In genomic region chr3:14791343-14791945, GRCh38 we compare ENCODE assay signal across 8 cellular contexts. TPM values are rescaled to one million over a fixed set of nuclear protein-coding genes. Genes with fewer than 3 reads are reported as not detected.
DNase-seq lines count a peak whose midpoint lies in the region; ATAC-seq and TF ChIP-seq lines count a peak whose summit lies in the region.

No MANE protein-coding gene starts in this region.

- H3K9me2 ChIP-seq in HCT116 (ENCODE audit: insufficient read depth) (no peaks in the 10 kb centered on the region), PC-9 (ENCODE audit: insufficient read depth) (no peaks in the 10 kb centered on the region)

- no peaks in the 10 kb centered on the region for H3K9me3 Mint-ChIP-seq in activated naive CD4-positive, alpha-beta T cell treated with anti-CD3 and anti-CD28 coated beads for 36 hours

- RAD21 ChIA-PET in HCT116 (lab: Charles Lee; ENCODE audit: low non-redundant PET in 1 of 2, low total read pairs in 2 of 2, uncharacterized antibody in 2 of 2, unreplicated experiment in 2 of 2) = interaction anchor here (1.1 to 2.2 kb wide), 3 partner anchors 129 to 130 kb away, joined by 3 to 9 read pairs (median 8); no protein-coding TSS in a partner anchor

- no peak overlapping the region for H3K27ac Mint-ChIP-seq in activated naive CD4-positive, alpha-beta T cell treated with anti-CD3 and anti-CD28 coated beads for 36 hours

- H3K27me3 ChIP-seq in HCT116 (ENCODE audit: insufficient read depth, low read length) (no peaks in the 10 kb centered on the region), PC-9 (ENCODE audit: insufficient read depth, low read depth) (no peaks in the 10 kb centered on the region)

- H3K4me1 Mint-ChIP-seq in activated naive CD4-positive, alpha-beta T cell treated with anti-CD3 and anti-CD28 coated beads for 36 hours (ENCODE audit: low read depth) = no peaks in the 10 kb centered on the region

- peaks cover 9% of the 10 kb centered on the region for H3K27me3 Mint-ChIP-seq in activated naive CD4-positive, alpha-beta T cell treated with anti-CD3 and anti-CD28 coated beads for 36 hours (ENCODE audit: low read depth)

- POLR2A ChIA-PET in HCT116 (lab: Charles Lee) (no interaction called here), PC-9 (lab: Charles Lee; ENCODE audit: unreplicated experiment) (no interaction called here)

- H3K4me3 ChIP-seq in AG10803 (ENCODE audit: low read length) (no peak overlapping the region), HCT116 (replicated peaks in 1 of 2; ENCODE audit: low read depth in 1 of 2, low read length in 2 of 2) (peak overlapping the region; percentile 47 to 53), PC-9 (no peak overlapping the region)

- H3K4me1 ChIP-seq in HCT116 (ENCODE audit: control insufficient read depth in 1 of 2, insufficient read depth in 2 of 2, low read length in 2 of 2) (peaks cover 0 to 8% of the 10 kb centered on the region in 2 experiments; a peak in 1 of 4 replicates), PC-9 (replicated peaks; ENCODE audit: insufficient read depth) (no peaks in the 10 kb centered on the region)

- H2AFZ ChIP-seq in HCT116 (ENCODE audit: low read depth, low read length, poor library complexity, severe bottlenecking) = peak overlapping the region; percentile 95
- H2AFZ ChIP-seq in PC-9 = no peak overlapping the region

- TF ChIP-seq RAD21 in HCT116 (IDR thresholded peaks at IDR 0.05; ENCODE audit: low read depth) = peak; percentile 94

- DNase-seq in AG10803 (ENCODE audit: low read depth) (peak; percentile 15), HCT116 (ENCODE audit: low read depth, low spot score) (peak; percentile 37), PC-9 (peak in 1 of 2 experiments; percentile 48), left ventricle myocardium superior (peak; percentile 76)
- DNase-seq in activated naive CD4-positive, alpha-beta T cell treated with anti-CD3 and anti-CD28 coated beads for 36 hours = peak; percentile 79
- DNase-seq in stimulated activated CD4-positive, alpha-beta T cell treated with anti-CD3 and anti-CD28 coated beads, Interleukin-12 subunit alpha, Interleukin-12 subunit beta, amount 100 ng/mL, for 24 hours (ENCODE audit: low read depth in 2 of 2) = peak; percentile 7 to 43
- DNase-seq in activated CD4-positive, CD25-positive, alpha-beta regulatory T cell (lab: John Stamatoyannopoulos, UW) = no peak

- TF ChIP-seq POLR2A in HCT116 (IDR thresholded peaks at IDR 0.05; ENCODE audit: borderline replicate concordance, extremely low read depth, insufficient read depth, insufficient read length) = no peak

- no peak overlapping the region for H3K4me3 Mint-ChIP-seq in activated naive CD4-positive, alpha-beta T cell treated with anti-CD3 and anti-CD28 coated beads for 36 hours

- H3K9ac ChIP-seq in HCT116 (ENCODE audit: low read length) = no peak overlapping the region; the same call in 1 of the 2 replicates

- no peaks in the 10 kb centered on the region for H3F3A ChIP-seq in PC-9 (ENCODE audit: insufficient read depth, low read depth)

- peak overlapping the region; percentile 67 for H3K4me2 ChIP-seq in HCT116 (ENCODE audit: low read length)
- peak overlapping the region; percentile 25; the same call in 1 of the 2 replicates for H3K4me2 ChIP-seq in PC-9

- TF ChIP-seq CTCF in AG10803 (conservative IDR thresholded peaks at IDR 0.05; ENCODE audit: low read length) = peak; percentile 53
- peak; percentile 88 to 93 (median 88) for TF ChIP-seq CTCF in HCT116 (IDR thresholded peaks at IDR 0.05 in 2 of 3, conservative IDR thresholded peaks at IDR 0.05 in 1 of 3; ENCODE audit: borderline replicate concordance in 1 of 3, insufficient read depth in 1 of 3, low read depth in 2 of 3, low read length in 2 of 3)
- TF ChIP-seq CTCF in PC-9 (conservative IDR thresholded peaks at IDR 0.05) = peak; percentile 81

- no peaks in the 10 kb centered on the region for H3K9me3 ChIP-seq in HCT116 (ENCODE audit: control insufficient read depth in 1 of 2, insufficient read depth in 1 of 2, low read depth in 1 of 2, low read length in 2 of 2)
- no peaks in the 10 kb centered on the region for H3K9me3 ChIP-seq in PC-9 (ENCODE audit: insufficient read depth, low read depth)

- CTCF ChIA-PET in HCT116 (lab: Charles Lee) = interaction anchor here (0.9 to 2.1 kb wide), 4 partner anchors 10 to 130 kb away, joined by 3 to 19 read pairs (median 8); no protein-coding TSS in a partner anchor
- CTCF ChIA-PET in PC-9 (lab: Charles Lee) = interaction anchor here (0.7 kb wide), 2 partner anchors 118 to 130 kb away, joined by 3 to 5 read pairs; no protein-coding TSS in a partner anchor
- CTCF ChIA-PET in activated naive CD4-positive, alpha-beta T cell treated with anti-CD3 and anti-CD28 coated beads for 36 hours (lab: Charles Lee) = interaction anchor here (0.7 to 2.4 kb wide), 7 partner anchors 14 to 136 kb away, joined by 3 to 10 read pairs (median 5); no protein-coding TSS in a partner anchor

- H3K36me3 Mint-ChIP-seq in activated naive CD4-positive, alpha-beta T cell treated with anti-CD3 and anti-CD28 coated beads for 36 hours (ENCODE audit: low read depth) = no peaks in the 10 kb centered on the region

- intact Hi-C loops in HCT116 (cut with micrococcal nuclease) = loop anchor here (1.0 kb wide), 1 partner anchor 130 kb away; no protein-coding TSS in a partner anchor
- intact Hi-C loops in PC-9 (cut with micrococcal nuclease; ENCODE audit: unreplicated experiment) = loop anchor here (1.0 kb wide), 2 partner anchors 125 to 130 kb away; no protein-coding TSS in a partner anchor
- intact Hi-C loops in activated naive CD4-positive, alpha-beta T cell treated with anti-CD3 and anti-CD28 coated beads for 36 hours (cut with micrococcal nuclease) = loop anchor here (1.0 kb wide), 2 partner anchors 125 to 130 kb away; no protein-coding TSS in a partner anchor
- intact Hi-C loops in left ventricle myocardium superior (cut with micrococcal nuclease) = no loop called here

- ATAC-seq in HCT116 (peak; percentile 98), left ventricle myocardium superior (peak; percentile 70), GM21723 (IDR thresholded peaks at IDR 0.05; ENCODE audit: unreplicated experiment) (no peak)

- BruUV-seq in HCT116 (replicated peaks; lab: Mats Ljungman, UMichigan) = no TSS peak
- BruUV-seq in PC-9 (replicated peaks; lab: Mats Ljungman, UMichigan) = no TSS peak

- no peaks in the 10 kb centered on the region for H3K79me2 ChIP-seq in HCT116 (ENCODE audit: insufficient read depth, low read length)
- no peaks in the 10 kb centered on the region for H3K79me2 ChIP-seq in PC-9 (ENCODE audit: low read depth)

- H4K20me1 ChIP-seq in HCT116 (ENCODE audit: insufficient read depth) = no peaks in the 10 kb centered on the region
- H4K20me1 ChIP-seq in PC-9 (ENCODE audit: insufficient read depth) = peaks cover 3% of the 10 kb centered on the region; the same call in 1 of the 2 replicates

- no peaks in the 10 kb centered on the region for H3K36me3 ChIP-seq in HCT116 (ENCODE audit: control insufficient read depth in 1 of 2, insufficient read depth in 2 of 2, low read length in 2 of 2)
- H3K36me3 ChIP-seq in PC-9 (ENCODE audit: low read depth) = no peaks in the 10 kb centered on the region

- H3K27ac ChIP-seq in HCT116 (ENCODE audit: low read depth, low read length) (no peak overlapping the region), PC-9 (no peak overlapping the region)

TF ChIP-seq in HCT116, 20 proteins besides CTCF, POLR2A, EP300 and RAD21 (continues in another document):
- TF ChIP-seq TCF7L2 (IDR thresholded peaks at IDR 0.05; ENCODE audit: borderline replicate concordance, extremely low read depth, insufficient read depth, insufficient read length) = no peak
- TF ChIP-seq SRF (IDR thresholded peaks at IDR 0.05; ENCODE audit: low read depth) = no peak
- no peak for TF ChIP-seq ZFX (IDR thresholded peaks at IDR 0.05)
- no peak for TF ChIP-seq ZNF274 (IDR thresholded peaks at IDR 0.05; ENCODE audit: low read depth, low read length)
- no peak for TF ChIP-seq YY1 (IDR thresholded peaks at IDR 0.05; ENCODE audit: extremely low read depth, insufficient replicate concordance, low read depth, low read length)
- TF ChIP-seq EZH2 (IDR thresholded peaks at IDR 0.05) = no peak
- no peak for TF ChIP-seq CBX3 (IDR thresholded peaks at IDR 0.05; ENCODE audit: low read depth)
- no peak for TF ChIP-seq REST (IDR thresholded peaks at IDR 0.05; ENCODE audit: low read depth)
- no peak for TF ChIP-seq EZH2phosphoT487 (IDR thresholded peaks at IDR 0.05; ENCODE audit: borderline replicate concordance)
- TF ChIP-seq JUND (IDR thresholded peaks at IDR 0.05) = no peak
- TF ChIP-seq FOSL1 (IDR thresholded peaks at IDR 0.05; ENCODE audit: low read depth) = no peak
- TF ChIP-seq EGR1 (IDR thresholded peaks at IDR 0.05; ENCODE audit: low read depth) = no peak
- TF ChIP-seq CEBPB (IDR thresholded peaks at IDR 0.05; ENCODE audit: low read depth) = no peak
- no peak for TF ChIP-seq SIN3A (IDR thresholded peaks at IDR 0.05; ENCODE audit: low read depth)
- no peak for TF ChIP-seq POLR2AphosphoS5 (IDR thresholded peaks at IDR 0.05; ENCODE audit: low read depth, low read length)

RNA-seq across cellular contexts. Expression of gene FGD5, which starts 27.3 kb away (rescaled TPM):
- 0.22 TPM for total RNA-seq in HCT116 (2021; ENCODE audit: unreplicated experiment)
- polyA plus RNA-seq in HCT116 (2012) = 0.01 TPM in 1 of 2 replicates, not detected in the other
- total RNA-seq in PC-9 (2021) = not detected in 2 replicates
- not detected for total RNA-seq in activated naive CD4-positive, alpha-beta T cell treated with anti-CD3 and anti-CD28 coated beads for 36 hours
- total RNA-seq in left ventricle myocardium superior = 16.3 TPM

Comparison
In these comparisons a context has a peak if more than half of its experiments do, and no peak if none do; other contexts are left out.
1. DNase-seq: peak in AG10803 (single experiment), HCT116 (single experiment), activated naive CD4-positive, alpha-beta T cell treated with anti-CD3 and anti-CD28 coated beads for 36 hours (single experiment), left ventricle myocardium superior (single experiment) and stimulated activated CD4-positive, alpha-beta T cell treated with anti-CD3 and anti-CD28 coated beads, Interleukin-12 subunit alpha, Interleukin-12 subunit beta, amount 100 ng/mL, for 24 hours (2 of 2); none in activated CD4-positive, CD25-positive, alpha-beta regulatory T cell (0 of 4).
2. H3K4me3 ChIP-seq: peak in HCT116 (2 of 2); none in AG10803 (single experiment) and PC-9 (single experiment).
3. RNA of gene FGD5, which starts 27.3 kb away (total RNA-seq): 16.3 TPM in left ventricle myocardium superior (single experiment); 0.22 TPM in HCT116 (single experiment), not detected in activated naive CD4-positive, alpha-beta T cell treated with anti-CD3 and anti-CD28 coated beads for 36 hours and not detected in PC-9; every median in the first group is over 10 times any median in the second.
4. Peak in every context shown above with its lines, with median percentiles within 50 percentile points of each other: CTCF ChIP-seq.